16 cellular contexts compared by ENCODE assay signal in the genomic region with DNA sequence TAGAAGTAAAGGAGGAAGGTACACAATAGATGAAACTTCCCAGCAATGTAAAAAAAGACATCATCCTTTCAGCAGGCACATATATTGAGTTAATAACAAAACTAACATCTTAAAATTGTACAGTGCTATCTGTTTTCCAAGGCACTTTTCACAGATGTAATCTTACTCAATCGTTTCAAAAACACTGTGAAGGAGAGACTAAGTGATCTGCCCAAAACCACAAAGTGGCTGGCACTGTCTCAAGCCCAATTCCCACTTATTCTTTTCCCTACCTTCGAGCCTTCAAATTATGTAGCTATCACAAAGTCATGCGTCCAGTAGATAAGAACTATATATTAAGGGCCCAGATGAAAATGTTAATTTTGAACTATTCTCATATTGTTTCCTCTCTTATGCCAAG.
DNase-seq lines count a peak whose midpoint lies in the region; ATAC-seq, FAIRE-seq and TF ChIP-seq lines count a peak whose summit lies in the region.
"Had no signal": no experiment of that assay in that cellular context is flagged by ENCODE, and none has a peak within 500 bp of the region (broad histone marks: within the 10 kb centered on the region; RNA-seq: fewer than 3 reads in every experiment).

No MANE protein-coding gene starts in this region.

- no peak overlapping the region for H3K4me3 Mint-ChIP-seq in astrocyte (ENCODE audit: unreplicated experiment)
- no peak overlapping the region for H3K4me3 Mint-ChIP-seq in activated T-cell treated with anti-CD3 and anti-CD28 coated beads, Interleukin-2, amount 50 U/mL, for 4 hours
- H3K4me3 Mint-ChIP-seq: CD4-positive, alpha-beta T cell; H9 had no signal

- H3K36me3 ChIP-seq in IMR-90 (ENCODE audit: control insufficient read depth, insufficient read depth, low read length), result no peaks in the 10 kb centered on the region
- H3K36me3 ChIP-seq in astrocyte (ENCODE audit: insufficient read depth, low read length), result no peaks in the 10 kb centered on the region
- H3K36me3 ChIP-seq: SJSA1 had no signal

- no peaks in the 10 kb centered on the region for H3K79me1 ChIP-seq in IMR-90 (ENCODE audit: low read depth in 1 of 2, low read length in 2 of 2)

- H3K9ac ChIP-seq in IMR-90 (ENCODE audit: low read depth, low read length) (no peak overlapping the region), astrocyte (ENCODE audit: low read length) (no peak overlapping the region)

- H3K4me1 Mint-ChIP-seq in astrocyte (ENCODE audit: low read depth, unreplicated experiment), result peaks cover 18% of the 10 kb centered on the region
- no peaks in the 10 kb centered on the region for H3K4me1 Mint-ChIP-seq in activated T-cell treated with anti-CD3 and anti-CD28 coated beads, Interleukin-2, amount 50 U/mL, for 4 hours (ENCODE audit: low read depth)

- H3K23ac ChIP-seq in IMR-90 (ENCODE audit: low read depth, low read length), result no peak overlapping the region

- no peak overlapping the region for H2BK5ac ChIP-seq in IMR-90 (ENCODE audit: low read depth, low read length, poor library complexity, severe bottlenecking)

- no peaks in the 10 kb centered on the region for H3K79me2 ChIP-seq in astrocyte (ENCODE audit: insufficient read depth, low read length)

- H2BK15ac ChIP-seq in IMR-90 (ENCODE audit: low read depth, low read length), result no peak overlapping the region

- H2AK9ac ChIP-seq in IMR-90 (replicated peaks; ENCODE audit: low read depth, low read length, poor library complexity), result no peak overlapping the region

- no peak overlapping the region for H3K4me3 ChIP-seq in AG10803 (ENCODE audit: low read length)
- H3K4me3 ChIP-seq in IMR-90 (ENCODE audit: insufficient read depth, low read depth, low read length), result no peak overlapping the region
- no peak overlapping the region for H3K4me3 ChIP-seq in astrocyte (ENCODE audit: insufficient read depth, low read depth, low read length)
- H3K4me3 ChIP-seq: SJSA1 had no signal

- peak overlapping the region; percentile 64; the same call in 1 of the 2 replicates for H3K18ac ChIP-seq in IMR-90 (ENCODE audit: low read depth, low read length)

- dilution Hi-C loops in IMR-90 (cut with HindIII; ENCODE audit: low sequenced_read_pairs, unreplicated experiment), result no loop called here

- no peaks in the 10 kb centered on the region for H3K9me3 Mint-ChIP-seq in astrocyte (ENCODE audit: unreplicated experiment)
- no peaks in the 10 kb centered on the region for H3K9me3 Mint-ChIP-seq in activated T-cell treated with anti-CD3 and anti-CD28 coated beads, Interleukin-2, amount 50 U/mL, for 4 hours
- H3K9me3 Mint-ChIP-seq: CD4-positive, alpha-beta T cell; H9 had no signal

- no peak overlapping the region for H2BK120ac ChIP-seq in IMR-90 (ENCODE audit: low read depth, low read length)

- H3K4ac ChIP-seq in IMR-90 (ENCODE audit: low read depth, low read length), result no peak overlapping the region

- H3K27ac ChIP-seq in IMR-90 (ENCODE audit: insufficient read depth, low read length) (no peak overlapping the region), astrocyte (ENCODE audit: low read depth, low read length) (no peak overlapping the region)
- H3K27ac ChIP-seq: SJSA1 had no signal

- H3K9me3 ChIP-seq in IMR-90 (ENCODE audit: control insufficient read depth, insufficient read depth, low read length) (no peaks in the 10 kb centered on the region), astrocyte (ENCODE audit: insufficient read depth, low read depth, low read length) (no peaks in the 10 kb centered on the region)
- H3K9me3 ChIP-seq: SJSA1 had no signal

- no peak overlapping the region; the same call in 1 of the 2 replicates for H2BK20ac ChIP-seq in IMR-90 (ENCODE audit: low read depth, low read length)

- H4K5ac ChIP-seq in IMR-90 (ENCODE audit: low read depth, low read length), result no peak overlapping the region

- no peaks in the 10 kb centered on the region for H3K36me3 Mint-ChIP-seq in astrocyte (ENCODE audit: low read depth, unreplicated experiment)
- H3K36me3 Mint-ChIP-seq in activated T-cell treated with anti-CD3 and anti-CD28 coated beads, Interleukin-2, amount 50 U/mL, for 4 hours (ENCODE audit: insufficient read depth), result no peaks in the 10 kb centered on the region

- H2AFZ ChIP-seq in IMR-90 (replicated peaks; ENCODE audit: low read length, poor library complexity), result no peak overlapping the region
- H2AFZ ChIP-seq in astrocyte (ENCODE audit: low read depth, low read length), result no peak overlapping the region

- POLR2A ChIA-PET in IMR-90 (lab: Charles Lee; ENCODE audit: unreplicated experiment), result no interaction called here

- no peak for TF ChIP-seq POLR2A in IMR-90 (IDR thresholded peaks at IDR 0.05; ENCODE audit: low read depth, low read length)

- no TSS peak for BruUV-seq in IMR-90 (replicated peaks; lab: Mats Ljungman, UMichigan)

- no peak overlapping the region for H2AK5ac ChIP-seq in IMR-90 (ENCODE audit: low read depth, low read length)

- H3K14ac ChIP-seq in IMR-90 (replicated peaks; ENCODE audit: low read depth, low read length), result no peak overlapping the region

- H3K27me3 Mint-ChIP-seq in astrocyte (ENCODE audit: low read depth, unreplicated experiment), result no peaks in the 10 kb centered on the region
- H3K27me3 Mint-ChIP-seq in activated T-cell treated with anti-CD3 and anti-CD28 coated beads, Interleukin-2, amount 50 U/mL, for 4 hours (ENCODE audit: low read depth), result peaks cover 2% of the 10 kb centered on the region
- H3K27me3 Mint-ChIP-seq: CD4-positive, alpha-beta T cell had no signal

- FAIRE-seq in astrocyte (lab: Jason Lieb, UNC), result no peak

- H3K4me2 ChIP-seq in IMR-90 (ENCODE audit: low read depth, low read length) (no peak overlapping the region), astrocyte (ENCODE audit: low read length) (no peak overlapping the region)

- no peak for ATAC-seq in IMR-90 (ENCODE audit: low read depth)
- ATAC-seq in activated T-cell treated with anti-CD3 and anti-CD28 coated beads, Interleukin-2, amount 50 U/mL, for 4 hours, result no peak

- H4K20me1 ChIP-seq in IMR-90 (ENCODE audit: insufficient read depth, low read length) (no peaks in the 10 kb centered on the region), astrocyte (ENCODE audit: insufficient read depth, low read length) (no peaks in the 10 kb centered on the region)

- H3K56ac ChIP-seq in IMR-90 (ENCODE audit: extremely low read depth, insufficient read depth, low read length), result no peak overlapping the region

- DNase-seq in AG10803 (ENCODE audit: low read depth) (peak; percentile 40), IMR-90 (no peak), astrocyte (ENCODE audit: low read depth) (peak; percentile 44), iris pigment epithelial cell (ENCODE audit: low read depth) (peak; percentile 24), G401 (ENCODE audit: low spot score) (no peak)
- no peak for DNase-seq in activated T-cell treated with anti-CD3 and anti-CD28 coated beads, Interleukin-2, amount 50 U/mL, for 4 hours
- DNase-seq in activated CD4-positive, alpha-beta T cell treated with anti-CD3 and anti-CD28 coated beads, Interleukin-2, amount 50 U/mL, for 4 hours, result no peak
- DNase-seq: CD4-positive, alpha-beta T cell; DND-41; H9; Kasumi-1; NCI-H1930; NCI-H2227 treated with DMSO at 0.1 percent for 48 hours; NCI-H526; OCI-M1 had no signal

- no peak overlapping the region for H4K91ac ChIP-seq in IMR-90 (ENCODE audit: insufficient read depth, low read depth, low read length)

- H3K4me1 ChIP-seq in IMR-90 (ENCODE audit: control insufficient read depth, insufficient read depth, low read length), result peaks cover 10% of the 10 kb centered on the region
- peaks cover 16% of the 10 kb centered on the region for H3K4me1 ChIP-seq in astrocyte (ENCODE audit: insufficient read depth, low read length)
- H3K4me1 ChIP-seq: SJSA1 had no signal

- H3K9me1 ChIP-seq in IMR-90 (ENCODE audit: insufficient read depth, low read length), result 0 out of 2 replicates have a peak, but pooled peaks cover 3% of the 10 kb centered on the region

- H3K27ac Mint-ChIP-seq in astrocyte (ENCODE audit: unreplicated experiment), result no peak overlapping the region
- H3K27ac Mint-ChIP-seq: CD4-positive, alpha-beta T cell; H9 had no signal

- no CpG with 5 or more reads among the region's 3 CpGs for WGBS in IMR-90 (ENCODE audit: extremely low coverage in 2 of 2, insufficient read length in 1 of 2), 2 experiments

- H3K27me3 ChIP-seq in IMR-90 (ENCODE audit: control insufficient read depth, insufficient read depth, low read length), result no peaks in the 10 kb centered on the region
- no peaks in the 10 kb centered on the region for H3K27me3 ChIP-seq in astrocyte (ENCODE audit: insufficient read depth, low read length)
- H3K27me3 ChIP-seq: SJSA1 had no signal

- TF ChIP-seq RAD21 in IMR-90 (IDR thresholded peaks at IDR 0.05; ENCODE audit: low read length), result no peak

- no peak overlapping the region for H4K8ac ChIP-seq in IMR-90 (ENCODE audit: low read depth in 2 of 2, low read length in 2 of 2)

- CTCF ChIA-PET in IMR-90 (lab: Yijun Ruan, JAX), result no interaction called here

- in situ Hi-C loops in IMR-90 (cut with MboI; ENCODE audit: low sequenced_read_pairs), result no loop called here
- in situ Hi-C loops in G401 (cut with HindIII; ENCODE audit: low sequenced_read_pairs), result no loop called here

- TF ChIP-seq CTCF in AG10803 (conservative IDR thresholded peaks at IDR 0.05; ENCODE audit: low read length), result no peak
- no peak for TF ChIP-seq CTCF in IMR-90 (conservative IDR thresholded peaks at IDR 0.05; ENCODE audit: low read depth, low read length)
- no peak for TF ChIP-seq CTCF in astrocyte (IDR thresholded peaks at IDR 0.05; ENCODE audit: insufficient read depth, low read depth, low read length)

- intact Hi-C loops in IMR-90 (cut with micrococcal nuclease), result loop anchor here (5.0 kb wide), 1 partner anchor 197 kb away; no protein-coding TSS in a partner anchor

TF ChIP-seq in IMR-90, 13 proteins besides CTCF, POLR2A, EP300 and RAD21:
- TF ChIP-seq BHLHE40 (IDR thresholded peaks at IDR 0.05; ENCODE audit: low read depth, low read length), result no peak
- no peak for TF ChIP-seq RCOR1 (IDR thresholded peaks at IDR 0.05; ENCODE audit: insufficient replicate concordance, low read length)
- TF ChIP-seq MAFK (IDR thresholded peaks at IDR 0.05; ENCODE audit: low read depth, low read length), result no peak

Comparison
In these comparisons a context has a peak if more than half of its experiments do, and no peak if none do; other contexts are left out.
1. DNase-seq: peak in AG10803 (single experiment), astrocyte (single experiment) and iris pigment epithelial cell (single experiment); none in IMR-90 (single experiment), activated T-cell treated with anti-CD3 and anti-CD28 coated beads, Interleukin-2, amount 50 U/mL, for 4 hours (single experiment), activated CD4-positive, alpha-beta T cell treated with anti-CD3 and anti-CD28 coated beads, Interleukin-2, amount 50 U/mL, for 4 hours (0 of 2) and G401 (single experiment).